13 cellular contexts compared by ENCODE assay signal in the genomic region with DNA sequence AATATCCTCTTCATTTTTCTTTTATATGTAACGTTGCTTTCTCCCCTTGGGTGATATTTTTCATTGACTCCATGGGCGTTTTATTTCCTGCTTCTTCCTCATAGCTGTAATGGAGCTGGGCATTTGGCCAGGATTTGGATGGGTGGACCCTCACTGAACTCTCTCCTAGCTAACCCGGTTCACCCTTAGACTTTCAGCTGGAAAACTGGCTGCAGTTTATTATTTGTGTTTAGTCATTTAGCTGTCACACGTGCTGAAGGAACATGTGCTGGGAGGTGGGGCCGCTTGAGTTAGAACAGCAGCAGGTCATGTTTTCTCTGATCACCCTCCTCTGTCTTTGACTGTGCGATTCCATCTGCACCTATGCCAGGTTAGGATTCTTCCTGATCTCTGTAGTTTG.
DNase-seq lines count a peak whose midpoint lies in the region; ATAC-seq and TF ChIP-seq lines count a peak whose summit lies in the region.
"Had no signal": no experiment of that assay in that cellular context is flagged by ENCODE, and none has a peak within 500 bp of the region (broad histone marks: within the 10 kb centered on the region; RNA-seq: fewer than 3 reads in every experiment).

No MANE protein-coding gene starts in this region.

- DNase-seq in EL: peak; percentile 31
- DNase-seq in NCI-H69 (lab: John Stamatoyannopoulos, UW): peak; percentile 95
- peak; percentile 28 for DNase-seq in fibroblast of pulmonary artery (ENCODE audit: low read depth)
- DNase-seq in renal cortical epithelial cell (ENCODE audit: low read depth): peak; percentile 44
- DNase-seq in mesenteric fat pad (ENCODE audit: low spot score): no peak
- no peak for DNase-seq in mesendoderm
- no peak for DNase-seq in SK-N-SH
- DNase-seq: cerebellar nuclear complex; MM.1S; naive thymus-derived CD4-positive, alpha-beta T cell had no signal

- no peak overlapping the region for H3K18ac ChIP-seq in mesendoderm (ENCODE audit: low read length)

- no peak overlapping the region for H2BK120ac ChIP-seq in mesendoderm (ENCODE audit: low read depth, low read length)

- no peaks in the 10 kb centered on the region for H3K27me3 ChIP-seq in mesendoderm (ENCODE audit: insufficient read depth, low read length, poor library complexity)
- H3K27me3 ChIP-seq in SK-N-SH (ENCODE audit: insufficient read depth): no peaks in the 10 kb centered on the region

- H3K36me3 ChIP-seq in mesendoderm (ENCODE audit: control insufficient read depth, insufficient read depth, low read length) (no peaks in the 10 kb centered on the region), SK-N-SH (replicated peaks in 1 of 2; ENCODE audit: control insufficient read depth in 1 of 2, insufficient read depth in 2 of 2, low read length in 1 of 2) (no peaks in the 10 kb centered on the region)

- no peak overlapping the region for H2AFZ ChIP-seq in SK-N-SH (ENCODE audit: low read depth)

- H2BK5ac ChIP-seq in mesendoderm (ENCODE audit: low read length): no peak overlapping the region

- H3K56ac ChIP-seq in mesendoderm (ENCODE audit: low read length): no peak overlapping the region

- no peaks in the 10 kb centered on the region for H3K79me2 ChIP-seq in mesendoderm (ENCODE audit: control insufficient read depth, insufficient read depth, low read length)
- H3K79me2 ChIP-seq in SK-N-SH (ENCODE audit: insufficient read depth): no peaks in the 10 kb centered on the region

- H4K5ac ChIP-seq in mesendoderm (ENCODE audit: low read length): no peak overlapping the region

- no peaks in the 10 kb centered on the region for H3F3A ChIP-seq in SK-N-SH (replicated peaks; ENCODE audit: insufficient read depth)

- no peak overlapping the region for H2AK5ac ChIP-seq in mesendoderm (ENCODE audit: low read length)

- H3K9ac ChIP-seq in mesendoderm (ENCODE audit: low read length): no peak overlapping the region
- no peak overlapping the region for H3K9ac ChIP-seq in SK-N-SH

- WGBS in mesendoderm (ENCODE audit: extremely low coverage, insufficient coverage, low lambda C conversion rate): no CpG with 5 or more reads among the region's 6 CpGs
- WGBS in SK-N-SH (ENCODE audit: low lambda C conversion rate): 42% methylated on average over 6 of the region's 6 CpGs

- POLR2A ChIA-PET in SK-N-SH (lab: Yijun Ruan, JAX): no interaction called here

- no peaks in the 10 kb centered on the region for H3K9me3 ChIP-seq in SK-N-SH

- no peaks in the 10 kb centered on the region for H3K9me2 ChIP-seq in SK-N-SH

- H3K4me1 ChIP-seq in mesendoderm (ENCODE audit: control insufficient read depth, low read depth, low read length) (no peaks in the 10 kb centered on the region), SK-N-SH (ENCODE audit: control insufficient read depth in 1 of 2, insufficient read depth in 2 of 2, low read depth in 1 of 2, low read length in 1 of 2) (no peaks in the 10 kb centered on the region)

- no peak overlapping the region for H3K23ac ChIP-seq in mesendoderm (ENCODE audit: low read length)

- no peak overlapping the region for H2BK15ac ChIP-seq in mesendoderm (replicated peaks; ENCODE audit: low read depth)

- H3K4me3 ChIP-seq in fibroblast of pulmonary artery (replicated peaks; ENCODE audit: low read depth, low read length): no peak overlapping the region
- no peak overlapping the region for H3K4me3 ChIP-seq in mesendoderm (ENCODE audit: low read length)
- H3K4me3 ChIP-seq in SK-N-SH (ENCODE audit: low read depth in 2 of 2, low read length in 1 of 2): no peak overlapping the region

- CTCF ChIA-PET in SK-N-SH (lab: Yijun Ruan, JAX): no interaction called here

- H3K4me2 ChIP-seq in mesendoderm (ENCODE audit: low read length) (no peak overlapping the region), SK-N-SH (no peak overlapping the region)

- ATAC-seq in HG03460 (IDR thresholded peaks at IDR 0.05; ENCODE audit: unreplicated experiment): no peak
- ATAC-seq: naive thymus-derived CD4-positive, alpha-beta T cell; Panc1 had no signal

- H3K27ac ChIP-seq in mesendoderm (ENCODE audit: low read depth, low read length) (no peak overlapping the region), SK-N-SH (ENCODE audit: low read depth in 2 of 2, low read length in 1 of 2) (no peak overlapping the region)
- H3K27ac ChIP-seq: VCaP had no signal

- H3K79me1 ChIP-seq in mesendoderm (ENCODE audit: low read length): no peaks in the 10 kb centered on the region

- no peak for TF ChIP-seq RAD21 in SK-N-SH (IDR thresholded peaks at IDR 0.05; ENCODE audit: low read length)

- H4K20me1 ChIP-seq in SK-N-SH (ENCODE audit: insufficient read depth): no peaks in the 10 kb centered on the region

- TF ChIP-seq EP300 in SK-N-SH (IDR thresholded peaks at IDR 0.05; ENCODE audit: borderline replicate concordance in 1 of 2, low read depth in 1 of 2, low read length in 1 of 2): no peak

- TF ChIP-seq CTCF in fibroblast of pulmonary artery (IDR thresholded peaks at IDR 0.05; ENCODE audit: low read length, missing control alignments) (no peak), SK-N-SH (IDR thresholded peaks at IDR 0.05) (no peak)

- H4K8ac ChIP-seq in mesendoderm (ENCODE audit: low read depth, low read length): no peak overlapping the region

- H3K4ac ChIP-seq in mesendoderm (ENCODE audit: low read depth, low read length): no peak overlapping the region

TF ChIP-seq in SK-N-SH, 30 proteins besides CTCF, POLR2A, EP300 and RAD21:
- TF ChIP-seq MXI1 (IDR thresholded peaks at IDR 0.05; ENCODE audit: low read depth, low read length): no peak
- TF ChIP-seq EZH2phosphoT487 (IDR thresholded peaks at IDR 0.05; ENCODE audit: borderline replicate concordance, low read depth): no peak
- no peak for TF ChIP-seq NFIC (IDR thresholded peaks at IDR 0.05; ENCODE audit: borderline replicate concordance)
- TF ChIP-seq, protein P1, sequence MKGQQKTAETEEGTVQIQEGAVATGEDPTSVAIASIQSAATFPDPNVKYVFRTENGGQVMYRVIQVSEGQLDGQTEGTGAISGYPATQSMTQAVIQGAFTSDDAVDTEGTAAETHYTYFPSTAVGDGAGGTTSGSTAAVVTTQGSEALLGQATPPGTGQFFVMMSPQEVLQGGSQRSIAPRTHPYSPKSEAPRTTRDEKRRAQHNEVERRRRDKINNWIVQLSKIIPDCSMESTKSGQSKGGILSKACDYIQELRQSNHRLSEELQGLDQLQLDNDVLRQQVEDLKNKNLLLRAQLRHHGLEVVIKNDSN (IDR thresholded peaks at IDR 0.05; ENCODE audit: borderline replicate concordance, low read depth): no peak
- TF ChIP-seq POLR2AphosphoS5 (IDR thresholded peaks at IDR 0.05; ENCODE audit: low read depth, low read length): no peak
- TF ChIP-seq, protein P2, sequence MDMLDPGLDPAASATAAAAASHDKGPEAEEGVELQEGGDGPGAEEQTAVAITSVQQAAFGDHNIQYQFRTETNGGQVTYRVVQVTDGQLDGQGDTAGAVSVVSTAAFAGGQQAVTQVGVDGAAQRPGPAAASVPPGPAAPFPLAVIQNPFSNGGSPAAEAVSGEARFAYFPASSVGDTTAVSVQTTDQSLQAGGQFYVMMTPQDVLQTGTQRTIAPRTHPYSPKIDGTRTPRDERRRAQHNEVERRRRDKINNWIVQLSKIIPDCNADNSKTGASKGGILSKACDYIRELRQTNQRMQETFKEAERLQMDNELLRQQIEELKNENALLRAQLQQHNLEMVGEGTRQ (IDR thresholded peaks at IDR 0.05; ENCODE audit: borderline replicate concordance, low read depth, low read length): no peak

Comparison
In these comparisons a context has a peak if more than half of its experiments do, and no peak if none do; other contexts are left out.
1. DNase-seq: peak in EL (single experiment), NCI-H69 (single experiment), fibroblast of pulmonary artery (single experiment) and renal cortical epithelial cell (single experiment); none in mesenteric fat pad (single experiment), mesendoderm (single experiment) and SK-N-SH (single experiment).